1 cellular context compared by ENCODE assay signal in genomic region chr3:171824824-171825221, GRCh38.
TF ChIP-seq lines count a peak whose summit lies in the region.

No MANE protein-coding gene starts in this region.

TF ChIP-seq in WTC11, 78 proteins besides CTCF, POLR2A, EP300 and RAD21 (continued from another document):
- no peak for TF ChIP-seq AFF4 (CRISPR knock-in tag; IDR thresholded peaks at IDR 0.05; ENCODE audit: borderline replicate concordance)
TF ChIP-seq in WTC11: peak in this region for 0.
